ENCODE assay signal across 3 cellular contexts in genomic region chr19:1797313-1797712, GRCh38. TPM values are rescaled to one million over a fixed set of nuclear protein-coding genes. Genes with fewer than 3 reads are reported as not detected.
"Had no signal": no experiment of that assay in that cellular context is flagged by ENCODE, and none has a peak within 500 bp of the region (broad histone marks: within the 10 kb centered on the region; RNA-seq: fewer than 3 reads in every experiment).

No MANE protein-coding gene starts in this region.

RNA-seq across cellular contexts. Expression of gene ONECUT3, which starts 44.0 kb away (rescaled TPM):
- polyA plus RNA-seq: IgD-negative memory B cell, IMR-90, K562 had no signal
